19 cellular contexts compared by ENCODE assay signal in genomic region chr12:124096869-124097434, GRCh38.
DNase-seq lines count a peak whose midpoint lies in the region; ATAC-seq and TF ChIP-seq lines count a peak whose summit lies in the region.
"Had no signal": no experiment of that assay in that cellular context is flagged by ENCODE, and none has a peak within 500 bp of the region (broad histone marks: within the 10 kb centered on the region; RNA-seq: fewer than 3 reads in every experiment).

No MANE protein-coding gene starts in this region.

- no peak overlapping the region for H3K4me2 ChIP-seq in hepatocyte
- H3K4me2 ChIP-seq: A549; BLaER1 treated with 17β-estradiol and CSF1 and Interleukin-3, amounts not matched to agents 10 nM and 100 nM; SK-N-SH had no signal

- in situ Hi-C loops in Panc1 (cut with HindIII; ENCODE audit: low pct_unique_long_range_greater_than_20kb, low sequenced_read_pairs): no loop called here

- no peaks in the 10 kb centered on the region for H3K9me3 ChIP-seq in Panc1 (ENCODE audit: control insufficient read depth, insufficient read depth, low read depth, low read length)
- no peaks in the 10 kb centered on the region for H3K9me3 ChIP-seq in adrenal gland (replicated peaks in 1 of 3)
- H3K9me3 ChIP-seq in hepatocyte (ENCODE audit: low read depth): no peaks in the 10 kb centered on the region
- no peaks in the 10 kb centered on the region for H3K9me3 ChIP-seq in thoracic aorta
- H3K9me3 ChIP-seq: SK-N-SH had no signal

- no peaks in the 10 kb centered on the region for H3K79me2 ChIP-seq in hepatocyte

- ATAC-seq in Panc1 (peak; percentile 51; the same call in 1 of the 2 replicates), thoracic aorta (ENCODE audit: insufficient number of reproducible peaks, low FRiP score, low read depth) (no peak), GM21529 (IDR thresholded peaks at IDR 0.05; ENCODE audit: unreplicated experiment) (no peak)
- ATAC-seq: A549 had no signal

- intact Hi-C loops in Panc1 (cut with micrococcal nuclease; ENCODE audit: unreplicated experiment): no loop called here
- intact Hi-C loops in adrenal gland (cut with DNase I): no loop called here

- no peak for TF ChIP-seq POLR2A in adrenal gland (IDR thresholded peaks at IDR 0.05)

- H3K36me3 ChIP-seq in Panc1 (ENCODE audit: control insufficient read depth, insufficient read depth, low read length) (no peaks in the 10 kb centered on the region), adrenal gland (replicated peaks in 1 of 2) (no peaks in the 10 kb centered on the region), hepatocyte (replicated peaks; ENCODE audit: insufficient read depth, low read depth) (no peaks in the 10 kb centered on the region), thoracic aorta (no peaks in the 10 kb centered on the region), H7 (replicated peaks; ENCODE audit: control insufficient read depth, insufficient read depth, low read length) (no peaks in the 10 kb centered on the region)
- H3K36me3 ChIP-seq: BLaER1 treated with 17β-estradiol and CSF1 and Interleukin-3, amounts not matched to agents 10 nM and 100 nM had no signal

- POLR2A ChIA-PET in Panc1 (lab: Charles Lee): no interaction called here

- H3K27me3 ChIP-seq in Panc1 (ENCODE audit: control insufficient read depth, insufficient read depth, low read length): no peaks in the 10 kb centered on the region
- no peaks in the 10 kb centered on the region for H3K27me3 ChIP-seq in adrenal gland
- H3K27me3 ChIP-seq in hepatocyte: no peaks in the 10 kb centered on the region
- H3K27me3 ChIP-seq in thoracic aorta (replicated peaks; ENCODE audit: insufficient read depth): no peaks in the 10 kb centered on the region
- no peaks in the 10 kb centered on the region for H3K27me3 ChIP-seq in H7 (ENCODE audit: control insufficient read depth, insufficient read depth, low read length)
- H3K27me3 ChIP-seq: BLaER1 treated with 17β-estradiol and CSF1 and Interleukin-3, amounts not matched to agents 10 nM and 100 nM had no signal

- WGBS in adrenal gland, 4 donors: 90 to 93% (median 91%) methylated on average over 10 of the region's 10 CpGs
- whole genome bisulfite sequencing in hepatocyte (ENCODE audit: low lambda C conversion rate, missing lambda C conversion rate): 94% methylated on average over 10 of the region's 10 CpGs

- H2AFZ ChIP-seq in hepatocyte: no peak overlapping the region

- H3K4me1 ChIP-seq in Panc1 (ENCODE audit: control insufficient read depth, insufficient read depth, low read length) (no peaks in the 10 kb centered on the region), adrenal gland (replicated peaks in 1 of 2) (no peaks in the 10 kb centered on the region), hepatocyte (ENCODE audit: insufficient read depth) (no peaks in the 10 kb centered on the region), thoracic aorta (ENCODE audit: control insufficient read depth in 1 of 2, low read depth in 2 of 2) (peaks cover 5 to 28% of the 10 kb centered on the region in 2 donors)
- H3K4me1 ChIP-seq: A549; BLaER1 treated with 17β-estradiol and CSF1 and Interleukin-3, amounts not matched to agents 10 nM and 100 nM had no signal

- H4K20me1 ChIP-seq in hepatocyte (ENCODE audit: insufficient read depth, poor library complexity, severe bottlenecking): no peaks in the 10 kb centered on the region
- H4K20me1 ChIP-seq: BLaER1 treated with 17β-estradiol and CSF1 and Interleukin-3, amounts not matched to agents 10 nM and 100 nM had no signal

- DNase-seq in Panc1 (ENCODE audit: low read depth, low spot score) (no peak), adrenal gland (no peak), hepatocyte (ENCODE audit: low spot score) (no peak), thoracic aorta (ENCODE audit: low spot score) (no peak), NCI-H1092 (lab: John Stamatoyannopoulos, UW) (no peak), H7 (no peak)
- DNase-seq: AML-193; CD4-positive, alpha-beta T cell; DMS53; Karpas-422; NCI-H1105; NCI-H1436 treated with DMSO at 0.1 percent for 48 hours; NCI-H187 treated with DMSO at 0.1 percent for 48 hours; NCI-H2107; NCI-H748 treated with DMSO at 0.1 percent for 48 hours; SK-N-SH had no signal

- H3K4me3 ChIP-seq in Panc1 (ENCODE audit: low read depth in 2 of 2, low read length in 2 of 2) (no peak overlapping the region), adrenal gland (no peak overlapping the region), hepatocyte (no peak overlapping the region), thoracic aorta (no peak overlapping the region), H7 (ENCODE audit: insufficient read depth, low read depth, low read length) (no peak overlapping the region)
- H3K4me3 ChIP-seq: A549; BLaER1 treated with 17β-estradiol and CSF1 and Interleukin-3, amounts not matched to agents 10 nM and 100 nM had no signal

- TF ChIP-seq CTCF in Panc1 (IDR thresholded peaks at IDR 0.05): no peak
- no peak for TF ChIP-seq CTCF in adrenal gland (IDR thresholded peaks at IDR 0.05)
- TF ChIP-seq CTCF in hepatocyte (IDR thresholded peaks at IDR 0.05; ENCODE audit: poor library complexity): no peak
- no peak for TF ChIP-seq CTCF in thoracic aorta (IDR thresholded peaks at IDR 0.05)

- BruUV-seq in Panc1 (replicated peaks; lab: Mats Ljungman, UMichigan): no TSS peak

- H3K9me2 ChIP-seq in hepatocyte (replicated peaks; ENCODE audit: insufficient read depth): no peaks in the 10 kb centered on the region
- H3K9me2 ChIP-seq: SK-N-SH had no signal

- CTCF ChIA-PET in Panc1 (lab: Charles Lee): no interaction called here

- H3K27ac ChIP-seq in Panc1 (ENCODE audit: low read length) (no peak overlapping the region), adrenal gland (peak overlapping the region in 3 of 5 donors; percentile 28 to 84 (median 52)), hepatocyte (peak overlapping the region; percentile 87), thoracic aorta (peak overlapping the region; percentile 49 to 60)
- H3K27ac ChIP-seq: A549; BLaER1 treated with 17β-estradiol and CSF1 and Interleukin-3, amounts not matched to agents 10 nM and 100 nM had no signal
